ENCODE assay signal across 11 cellular contexts in the genomic region with DNA sequence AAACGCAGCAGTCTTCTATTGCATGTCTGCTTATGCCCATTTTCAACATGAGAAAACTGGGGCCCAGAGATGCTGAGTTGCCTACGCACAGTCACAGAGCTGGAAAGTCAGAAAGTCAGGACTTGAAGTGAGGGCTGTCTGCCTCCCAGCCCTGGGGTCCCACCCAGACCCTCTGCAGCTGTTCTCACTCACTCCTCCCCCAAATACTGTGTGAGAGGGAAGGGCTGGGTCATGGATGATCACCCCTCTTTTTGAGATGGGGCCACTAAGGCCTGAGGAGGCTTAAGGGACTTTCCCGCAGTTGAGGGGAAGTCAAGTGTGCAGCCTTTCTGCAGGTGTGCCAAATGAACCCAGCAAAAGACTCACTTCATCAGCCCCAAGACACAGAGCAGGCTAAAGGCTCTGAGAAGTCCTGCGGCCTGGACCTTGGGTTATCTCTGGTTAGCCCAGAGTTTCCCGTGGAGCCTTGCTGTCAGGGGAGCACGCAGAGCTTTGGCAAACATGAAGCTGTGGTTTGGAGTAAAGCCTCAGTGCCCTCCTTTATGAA. TPM values are rescaled to one million over a fixed set of nuclear protein-coding genes. Genes with fewer than 3 reads are reported as not detected.
DNase-seq lines count a peak whose midpoint lies in the region; ATAC-seq, FAIRE-seq and TF ChIP-seq lines count a peak whose summit lies in the region.
"Had no signal": no experiment of that assay in that cellular context is flagged by ENCODE, and none has a peak within 500 bp of the region (broad histone marks: within the 10 kb centered on the region; RNA-seq: fewer than 3 reads in every experiment).

No MANE protein-coding gene starts in this region.

- H3K27me3 ChIP-seq in K562 (ENCODE audit: control insufficient read depth in 2 of 2, insufficient read depth in 2 of 2, low read length in 2 of 2) = peaks cover 12 to 64% of the 10 kb centered on the region in 2 experiments

- H2AFZ ChIP-seq in K562 (ENCODE audit: low read depth, low read length) = no peak overlapping the region

- H3K4me2 ChIP-seq in K562 (ENCODE audit: insufficient read depth, low read length) = no peak overlapping the region

- 0% methylated on average over 5 of the region's 6 CpGs for WGBS in K562 (ENCODE audit: insufficient coverage, low coverage, missing lambda C conversion rate)

- no peak for TF ChIP-seq RAD21 in K562 (CRISPR knock-in tag; conservative IDR thresholded peaks at IDR 0.05 in 1 of 2, IDR thresholded peaks at IDR 0.05 in 1 of 2)

- TF ChIP-seq CTCF in K562 (IDR thresholded peaks at IDR 0.05 in 2 of 3, conservative IDR thresholded peaks at IDR 0.05 in 1 of 3; ENCODE audit: insufficient read depth in 2 of 3, low read depth in 1 of 3, low read length in 3 of 3) (no peak), endothelial cell (IDR thresholded peaks at IDR 0.05; ENCODE audit: unreplicated experiment) (no peak)

- peaks cover 26% of the 10 kb centered on the region for H3K27me3 Mint-ChIP-seq in endothelial cell (ENCODE audit: unreplicated experiment)
- H3K27me3 Mint-ChIP-seq: activated CD4-positive, alpha-beta T cell treated with anti-CD3 and anti-CD28 coated beads, Interleukin-2, amount 10 ng/mL, durations not matched to agents 7 days and 5 days had no signal

- H3K27ac Mint-ChIP-seq in endothelial cell (ENCODE audit: unreplicated experiment) = no peak overlapping the region

- no peak for TF ChIP-seq EP300 in K562 (IDR thresholded peaks at IDR 0.05; ENCODE audit: low read length)

- H3K4me3 Mint-ChIP-seq in endothelial cell (ENCODE audit: unreplicated experiment) = no peak overlapping the region
- H3K4me3 Mint-ChIP-seq: activated CD4-positive, alpha-beta T cell treated with anti-CD3 and anti-CD28 coated beads, Interleukin-2, amount 10 ng/mL, durations not matched to agents 7 days and 5 days had no signal

- no TSS peak for BruUV-seq in K562 (replicated peaks; lab: Mats Ljungman, UMichigan)

- H3K36me3 ChIP-seq in K562 (ENCODE audit: control insufficient read depth, insufficient read depth, low read length) = no peaks in the 10 kb centered on the region
- H3K36me3 ChIP-seq: colonic mucosa had no signal

- H3K9me3 Mint-ChIP-seq in endothelial cell (ENCODE audit: unreplicated experiment) = no peaks in the 10 kb centered on the region
- H3K9me3 Mint-ChIP-seq: activated CD4-positive, alpha-beta T cell treated with anti-CD3 and anti-CD28 coated beads, Interleukin-2, amount 10 ng/mL, durations not matched to agents 7 days and 5 days had no signal

- ATAC-seq in GM18499 (IDR thresholded peaks at IDR 0.05; ENCODE audit: insufficient read depth, unreplicated experiment) (peak; percentile 87), GM19452 (IDR thresholded peaks at IDR 0.05; ENCODE audit: unreplicated experiment) (peak; percentile 95), HG03066 (IDR thresholded peaks at IDR 0.05; ENCODE audit: low read depth, unreplicated experiment) (peak; percentile 90), K562 (no peak)

- H3K4me1 Mint-ChIP-seq in endothelial cell (ENCODE audit: unreplicated experiment) = no peaks in the 10 kb centered on the region

- no peak overlapping the region for H3K4me3 ChIP-seq in K562
- H3K4me3 ChIP-seq: colonic mucosa had no signal

- POLR2A ChIA-PET in K562 (lab: Yijun Ruan, JAX) = no interaction called here

- intact Hi-C loops in K562 (cut with micrococcal nuclease) = no loop called here

- H3K9ac ChIP-seq in K562 (ENCODE audit: insufficient read depth in 1 of 2, low read depth in 2 of 2, low read length in 2 of 2) = no peak overlapping the region

- in situ Hi-C loops in K562 (cut with MboI) = no loop called here

- no peaks in the 10 kb centered on the region for H3K79me2 ChIP-seq in K562 (ENCODE audit: control insufficient read depth, insufficient read depth, low read length)

- no peak for TF ChIP-seq POLR2A in K562 (conservative IDR thresholded peaks at IDR 0.05)

- 0 out of 2 replicates have a peak, but pooled peaks cover 9% of the 10 kb centered on the region for H4K20me1 ChIP-seq in K562 (replicated peaks; ENCODE audit: control insufficient read depth, insufficient read depth, low read length)

- DNase-seq in K562 (ENCODE audit: extremely low read depth in 1 of 4, low spot score in 3 of 4) = no peak
- no peak for DNase-seq in 8988T
- DNase-seq in NCI-H1930 (lab: John Stamatoyannopoulos, UW) = no peak
- no peak for DNase-seq in DMS 273 (lab: John Stamatoyannopoulos, UW; ENCODE audit: unreplicated experiment)
- no peak for DNase-seq in endothelial cell (ENCODE audit: low spot score)
- DNase-seq: activated CD4-positive, alpha-beta T cell treated with anti-CD3 and anti-CD28 coated beads, Interleukin-2, amount 10 ng/mL, durations not matched to agents 7 days and 5 days; colonic mucosa; NCI-H2171 had no signal

- no peaks in the 10 kb centered on the region for H3K9me1 ChIP-seq in K562 (ENCODE audit: control insufficient read depth, insufficient read depth, low read length)

- no peaks in the 10 kb centered on the region for H3K9me3 ChIP-seq in K562 (replicated peaks; ENCODE audit: control insufficient read depth, insufficient read depth, low read depth, low read length)
- H3K9me3 ChIP-seq: colonic mucosa had no signal

- H3K27ac ChIP-seq in K562 (ENCODE audit: extremely low read depth, low read depth, low read length) = no peak overlapping the region
- H3K27ac ChIP-seq: colonic mucosa had no signal

- peaks cover 0 to 15% of the 10 kb centered on the region in 2 experiments; a peak in 2 of 5 replicates for H3K4me1 ChIP-seq in K562 (replicated peaks in 1 of 2; ENCODE audit: control insufficient read depth in 2 of 2, insufficient read depth in 2 of 2, low read length in 2 of 2)
- H3K4me1 ChIP-seq: colonic mucosa had no signal

- FAIRE-seq in K562 (lab: Jason Lieb, UNC) = no peak

- peaks cover 42% of the 10 kb centered on the region for H3K36me3 Mint-ChIP-seq in endothelial cell (ENCODE audit: low read depth, unreplicated experiment)

- CTCF ChIA-PET in K562 (lab: Yijun Ruan, JAX; ENCODE audit: low intra/inter-chr PET ratio) = no interaction called here

TF ChIP-seq in K562, 482 proteins besides CTCF, POLR2A, EP300 and RAD21:
- TF ChIP-seq, protein P1, sequence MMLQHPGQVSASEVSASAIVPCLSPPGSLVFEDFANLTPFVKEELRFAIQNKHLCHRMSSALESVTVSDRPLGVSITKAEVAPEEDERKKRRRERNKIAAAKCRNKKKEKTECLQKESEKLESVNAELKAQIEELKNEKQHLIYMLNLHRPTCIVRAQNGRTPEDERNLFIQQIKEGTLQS (IDR thresholded peaks at IDR 0.05) = no peak
- TF ChIP-seq, protein P1 (CRISPR knock-in tag; conservative IDR thresholded peaks at IDR 0.05) = no peak
- TF ChIP-seq ZNF239 (CRISPR knock-in tag; IDR thresholded peaks at IDR 0.05) = peak; percentile 96

RNA-seq across cellular contexts. Expression of gene DTX1, which starts 18.7 kb away (rescaled TPM):
- not detected in 2 replicates for total RNA-seq in K562 (2011; cell fraction: chromatin; rRNA removed; ENCODE audit: low replicate concordance)
- total RNA-seq in K562 (2011; cell fraction: nucleolus; rRNA removed) = not detected in 2 replicates
- total RNA-seq in K562 (2011; cell fraction: nucleoplasm; rRNA removed) = not detected in 2 replicates
- total RNA-seq in K562 (2014; rRNA removed) = not detected in 2 replicates
- not detected in 2 replicates for total RNA-seq in K562 (2014; rRNA removed; fragmentation: Illumina TruSeq; extraction: Trizol)
- not detected in 2 replicates for total RNA-seq in K562 (2015; rRNA removed; fragmentation: Illumina TruSeq; extraction: Trizol)
- not detected in 2 replicates for total RNA-seq in K562 (2021)
- not detected in 2 replicates for polyA plus RNA-seq in K562 (2011; rRNA removed)
- not detected in 2 replicates for polyA plus RNA-seq in K562 (2011; cell fraction: cytosol; rRNA removed)
- not detected in 2 replicates for polyA plus RNA-seq in K562 (2011; cell fraction: nucleus; rRNA removed)
- not detected in 2 replicates for polyA plus RNA-seq in K562 (2012)
- not detected in 2 replicates for polyA plus RNA-seq in K562 (2014; fragmentation: Illumina TruSeq; extraction: Trizol)
- polyA plus RNA-seq in K562 (2014; fragmentation: Nextera tagmentation; extraction: Ambion mirVana) = not detected
- not detected in 2 replicates for polyA plus RNA-seq in K562 (2014; rRNA removed)
- not detected in 2 replicates for polyA minus RNA-seq in K562 (2011; rRNA and poly(A)+ RNA removed)
- not detected in 2 replicates for polyA minus RNA-seq in K562 (2011; cell fraction: cytosol; rRNA and poly(A)+ RNA removed)
- polyA minus RNA-seq in K562 (2011; cell fraction: nucleus; rRNA and poly(A)+ RNA removed) = not detected in 2 replicates
- 62.8 TPM for total RNA-seq in endothelial cell (ENCODE audit: unreplicated experiment)

Comparison
In these comparisons a context has a peak if more than half of its experiments do, and no peak if none do; other contexts are left out.
1. RNA of gene DTX1, which starts 18.7 kb away (total RNA-seq): 62.8 TPM in endothelial cell (single experiment); not detected in K562; every median in the first group is over 10 times any median in the second.